In the genomic region with DNA sequence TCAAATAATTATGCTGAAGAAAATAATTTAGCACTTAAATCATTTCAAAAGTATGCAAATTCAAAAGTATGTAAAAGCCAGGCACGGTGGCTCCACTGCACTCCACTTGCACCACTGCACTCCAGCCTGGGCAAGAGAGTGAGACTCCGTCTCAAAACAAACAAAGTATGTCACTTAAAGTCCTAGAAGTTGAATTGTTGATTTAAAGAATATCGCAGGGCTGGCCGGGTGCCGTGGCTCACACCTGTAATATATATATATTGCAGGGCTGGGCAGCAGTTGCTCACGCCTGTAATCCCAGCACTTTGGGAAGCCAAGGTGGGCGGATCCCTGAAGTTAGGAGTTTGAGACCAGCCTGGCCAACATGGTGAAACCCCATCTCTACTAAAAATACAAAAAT, we compare ENCODE assay signal across 9 cellular contexts. TPM values are rescaled to one million over a fixed set of nuclear protein-coding genes. Genes with fewer than 3 reads are reported as not detected.
"Had no signal": no experiment of that assay in that cellular context is flagged by ENCODE, and none has a peak within 500 bp of the region (broad histone marks: within the 10 kb centered on the region; RNA-seq: fewer than 3 reads in every experiment).

No MANE protein-coding gene starts in this region.

- DNase-seq: GM23248, GOT3, H9, HCEC 1CT, KBM-7 had no signal

- FAIRE-seq: H54, HTR-8/SVneo had no signal

- H3K4me3 ChIP-seq: GM23248 had no signal

- H2AFZ ChIP-seq: GM23248 had no signal

- H3K27ac ChIP-seq: GM23248 had no signal

- H3K9ac ChIP-seq: GM23248 had no signal

- H3K9me3 Mint-ChIP-seq: H9, IgD-negative memory B cell had no signal

- H3K27ac Mint-ChIP-seq: H9, IgD-negative memory B cell had no signal

- H3K27me3 Mint-ChIP-seq: IgD-negative memory B cell had no signal

- H3K36me3 Mint-ChIP-seq: IgD-negative memory B cell had no signal

- H3K4me3 Mint-ChIP-seq: H9, IgD-negative memory B cell had no signal

RNA-seq across cellular contexts. Expression of gene CTXND2, which starts 30.5 kb away (rescaled TPM):
- total RNA-seq: GM23248, H9, HT-29 had no signal
- polyA plus RNA-seq: GM23248, IgD-negative memory B cell had no signal
